In the genomic region with DNA sequence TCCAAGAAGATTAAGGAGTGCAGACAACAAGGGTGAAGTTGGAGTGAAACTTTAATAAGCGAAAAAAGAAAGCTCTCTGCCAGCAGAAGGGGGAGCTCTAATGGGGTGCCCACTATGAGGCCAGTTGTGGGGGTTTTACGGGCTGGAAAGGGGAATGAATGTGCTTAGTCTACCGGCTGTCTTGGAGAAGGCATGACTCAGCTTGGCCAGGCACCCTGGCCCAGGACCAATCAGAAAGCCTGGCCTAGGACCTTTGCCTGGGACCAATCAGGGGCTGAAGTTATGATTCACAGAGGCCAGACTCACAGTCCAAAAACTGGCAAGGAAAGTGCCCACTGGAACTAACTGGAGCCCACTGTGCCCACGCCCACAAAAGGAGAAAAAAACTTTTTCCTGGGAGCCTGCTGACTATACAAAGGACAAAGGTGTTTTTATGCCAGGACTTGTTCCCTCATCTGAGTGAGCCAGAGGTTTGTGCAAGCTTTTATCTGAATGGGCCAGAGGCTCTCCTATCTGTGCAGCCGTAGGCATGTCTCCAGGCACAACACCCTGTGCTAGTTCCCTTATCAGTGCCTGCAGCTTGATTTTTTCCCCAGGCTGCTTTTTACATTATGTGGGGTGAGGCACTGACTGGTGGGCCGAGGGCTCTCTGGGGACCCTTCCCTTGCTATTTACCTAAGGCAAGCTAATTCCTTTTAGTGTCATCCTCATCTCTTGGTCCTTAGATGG, we compare ENCODE assay signal across 2 cellular contexts.
TF ChIP-seq lines count a peak whose summit lies in the region.

No MANE protein-coding gene starts in this region.

TF ChIP-seq in liver, 16 proteins besides CTCF, POLR2A, EP300 and RAD21:
- TF ChIP-seq NR2F2 (IDR thresholded peaks at IDR 0.05), result no peak
- no peak for TF ChIP-seq FOXA2 (IDR thresholded peaks at IDR 0.05)
- TF ChIP-seq JUND (IDR thresholded peaks at IDR 0.05), result no peak
- TF ChIP-seq, protein P1, sequence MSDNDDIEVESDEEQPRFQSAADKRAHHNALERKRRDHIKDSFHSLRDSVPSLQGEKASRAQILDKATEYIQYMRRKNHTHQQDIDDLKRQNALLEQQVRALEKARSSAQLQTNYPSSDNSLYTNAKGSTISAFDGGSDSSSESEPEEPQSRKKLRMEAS (IDR thresholded peaks at IDR 0.05), result no peak
- TF ChIP-seq, protein P2, sequence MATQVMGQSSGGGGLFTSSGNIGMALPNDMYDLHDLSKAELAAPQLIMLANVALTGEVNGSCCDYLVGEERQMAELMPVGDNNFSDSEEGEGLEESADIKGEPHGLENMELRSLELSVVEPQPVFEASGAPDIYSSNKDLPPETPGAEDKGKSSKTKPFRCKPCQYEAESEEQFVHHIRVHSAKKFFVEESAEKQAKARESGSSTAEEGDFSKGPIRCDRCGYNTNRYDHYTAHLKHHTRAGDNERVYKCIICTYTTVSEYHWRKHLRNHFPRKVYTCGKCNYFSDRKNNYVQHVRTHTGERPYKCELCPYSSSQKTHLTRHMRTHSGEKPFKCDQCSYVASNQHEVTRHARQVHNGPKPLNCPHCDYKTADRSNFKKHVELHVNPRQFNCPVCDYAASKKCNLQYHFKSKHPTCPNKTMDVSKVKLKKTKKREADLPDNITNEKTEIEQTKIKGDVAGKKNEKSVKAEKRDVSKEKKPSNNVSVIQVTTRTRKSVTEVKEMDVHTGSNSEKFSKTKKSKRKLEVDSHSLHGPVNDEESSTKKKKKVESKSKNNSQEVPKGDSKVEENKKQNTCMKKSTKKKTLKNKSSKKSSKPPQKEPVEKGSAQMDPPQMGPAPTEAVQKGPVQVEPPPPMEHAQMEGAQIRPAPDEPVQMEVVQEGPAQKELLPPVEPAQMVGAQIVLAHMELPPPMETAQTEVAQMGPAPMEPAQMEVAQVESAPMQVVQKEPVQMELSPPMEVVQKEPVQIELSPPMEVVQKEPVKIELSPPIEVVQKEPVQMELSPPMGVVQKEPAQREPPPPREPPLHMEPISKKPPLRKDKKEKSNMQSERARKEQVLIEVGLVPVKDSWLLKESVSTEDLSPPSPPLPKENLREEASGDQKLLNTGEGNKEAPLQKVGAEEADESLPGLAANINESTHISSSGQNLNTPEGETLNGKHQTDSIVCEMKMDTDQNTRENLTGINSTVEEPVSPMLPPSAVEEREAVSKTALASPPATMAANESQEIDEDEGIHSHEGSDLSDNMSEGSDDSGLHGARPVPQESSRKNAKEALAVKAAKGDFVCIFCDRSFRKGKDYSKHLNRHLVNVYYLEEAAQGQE (IDR thresholded peaks at IDR 0.05), result no peak
- TF ChIP-seq YY1 (IDR thresholded peaks at IDR 0.05), result no peak
- no peak for TF ChIP-seq TAF1 (conservative IDR thresholded peaks at IDR 0.05)
- no peak for TF ChIP-seq FOXA1 (IDR thresholded peaks at IDR 0.05)
- TF ChIP-seq, protein P3, sequence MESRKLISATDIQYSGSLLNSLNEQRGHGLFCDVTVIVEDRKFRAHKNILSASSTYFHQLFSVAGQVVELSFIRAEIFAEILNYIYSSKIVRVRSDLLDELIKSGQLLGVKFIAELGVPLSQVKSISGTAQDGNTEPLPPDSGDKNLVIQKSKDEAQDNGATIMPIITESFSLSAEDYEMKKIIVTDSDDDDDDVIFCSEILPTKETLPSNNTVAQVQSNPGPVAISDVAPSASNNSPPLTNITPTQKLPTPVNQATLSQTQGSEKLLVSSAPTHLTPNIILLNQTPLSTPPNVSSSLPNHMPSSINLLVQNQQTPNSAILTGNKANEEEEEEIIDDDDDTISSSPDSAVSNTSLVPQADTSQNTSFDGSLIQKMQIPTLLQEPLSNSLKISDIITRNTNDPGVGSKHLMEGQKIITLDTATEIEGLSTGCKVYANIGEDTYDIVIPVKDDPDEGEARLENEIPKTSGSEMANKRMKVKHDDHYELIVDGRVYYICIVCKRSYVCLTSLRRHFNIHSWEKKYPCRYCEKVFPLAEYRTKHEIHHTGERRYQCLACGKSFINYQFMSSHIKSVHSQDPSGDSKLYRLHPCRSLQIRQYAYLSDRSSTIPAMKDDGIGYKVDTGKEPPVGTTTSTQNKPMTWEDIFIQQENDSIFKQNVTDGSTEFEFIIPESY (IDR thresholded peaks at IDR 0.05), result no peak
- no peak for TF ChIP-seq SP1 (IDR thresholded peaks at IDR 0.05)
- TF ChIP-seq HNF4A (conservative IDR thresholded peaks at IDR 0.05), result no peak
- TF ChIP-seq, protein P4, sequence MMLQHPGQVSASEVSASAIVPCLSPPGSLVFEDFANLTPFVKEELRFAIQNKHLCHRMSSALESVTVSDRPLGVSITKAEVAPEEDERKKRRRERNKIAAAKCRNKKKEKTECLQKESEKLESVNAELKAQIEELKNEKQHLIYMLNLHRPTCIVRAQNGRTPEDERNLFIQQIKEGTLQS (IDR thresholded peaks at IDR 0.05), result no peak
- TF ChIP-seq GABPA (IDR thresholded peaks at IDR 0.05 in 1 of 2, conservative IDR thresholded peaks at IDR 0.05 in 1 of 2), result no peak
- no peak for TF ChIP-seq HNF4G (IDR thresholded peaks at IDR 0.05)

TF ChIP-seq in HepG2, 621 proteins besides CTCF, POLR2A, EP300 and RAD21:
- TF ChIP-seq ZNF225 (CRISPR knock-in tag; IDR thresholded peaks at IDR 0.05) (no peak), ARID2 (CRISPR knock-in tag; IDR thresholded peaks at IDR 0.05; ENCODE audit: borderline replicate concordance) (no peak), ZNF672 (CRISPR knock-in tag; IDR thresholded peaks at IDR 0.05) (no peak), ZNF891 (CRISPR knock-in tag; IDR thresholded peaks at IDR 0.05) (no peak), ZNF557 (CRISPR knock-in tag; IDR thresholded peaks at IDR 0.05) (no peak)
- TF ChIP-seq, protein P5, sequence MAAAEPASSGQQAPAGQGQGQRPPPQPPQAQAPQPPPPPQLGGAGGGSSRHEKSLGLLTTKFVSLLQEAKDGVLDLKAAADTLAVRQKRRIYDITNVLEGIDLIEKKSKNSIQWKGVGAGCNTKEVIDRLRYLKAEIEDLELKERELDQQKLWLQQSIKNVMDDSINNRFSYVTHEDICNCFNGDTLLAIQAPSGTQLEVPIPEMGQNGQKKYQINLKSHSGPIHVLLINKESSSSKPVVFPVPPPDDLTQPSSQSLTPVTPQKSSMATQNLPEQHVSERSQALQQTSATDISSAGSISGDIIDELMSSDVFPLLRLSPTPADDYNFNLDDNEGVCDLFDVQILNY (CRISPR knock-in tag; conservative IDR thresholded peaks at IDR 0.05), result no peak
- TF ChIP-seq, protein P6, sequence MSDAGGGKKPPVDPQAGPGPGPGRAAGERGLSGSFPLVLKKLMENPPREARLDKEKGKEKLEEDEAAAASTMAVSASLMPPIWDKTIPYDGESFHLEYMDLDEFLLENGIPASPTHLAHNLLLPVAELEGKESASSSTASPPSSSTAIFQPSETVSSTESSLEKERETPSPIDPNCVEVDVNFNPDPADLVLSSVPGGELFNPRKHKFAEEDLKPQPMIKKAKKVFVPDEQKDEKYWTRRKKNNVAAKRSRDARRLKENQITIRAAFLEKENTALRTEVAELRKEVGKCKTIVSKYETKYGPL (CRISPR knock-in tag; IDR thresholded peaks at IDR 0.05), result no peak
- TF ChIP-seq, protein P7, sequence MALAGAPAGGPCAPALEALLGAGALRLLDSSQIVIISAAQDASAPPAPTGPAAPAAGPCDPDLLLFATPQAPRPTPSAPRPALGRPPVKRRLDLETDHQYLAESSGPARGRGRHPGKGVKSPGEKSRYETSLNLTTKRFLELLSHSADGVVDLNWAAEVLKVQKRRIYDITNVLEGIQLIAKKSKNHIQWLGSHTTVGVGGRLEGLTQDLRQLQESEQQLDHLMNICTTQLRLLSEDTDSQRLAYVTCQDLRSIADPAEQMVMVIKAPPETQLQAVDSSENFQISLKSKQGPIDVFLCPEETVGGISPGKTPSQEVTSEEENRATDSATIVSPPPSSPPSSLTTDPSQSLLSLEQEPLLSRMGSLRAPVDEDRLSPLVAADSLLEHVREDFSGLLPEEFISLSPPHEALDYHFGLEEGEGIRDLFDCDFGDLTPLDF (CRISPR knock-in tag; IDR thresholded peaks at IDR 0.05), result no peak
- TF ChIP-seq, protein P8, sequence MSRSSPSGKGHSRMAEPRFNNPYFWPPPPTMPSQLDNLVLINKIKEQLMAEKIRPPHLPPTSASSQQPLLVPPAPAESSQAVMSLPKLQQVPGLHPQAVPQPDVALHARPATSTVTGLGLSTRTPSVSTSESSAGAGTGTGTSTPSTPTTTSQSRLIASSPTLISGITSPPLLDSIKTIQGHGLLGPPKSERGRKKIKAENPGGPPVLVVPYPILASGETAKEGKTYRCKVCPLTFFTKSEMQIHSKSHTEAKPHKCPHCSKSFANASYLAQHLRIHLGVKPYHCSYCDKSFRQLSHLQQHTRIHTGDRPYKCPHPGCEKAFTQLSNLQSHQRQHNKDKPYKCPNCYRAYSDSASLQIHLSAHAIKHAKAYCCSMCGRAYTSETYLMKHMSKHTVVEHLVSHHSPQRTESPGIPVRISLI (CRISPR knock-in tag; IDR thresholded peaks at IDR 0.05; ENCODE audit: borderline replicate concordance), result no peak
